ENCODE assay signal across 1 cellular context in genomic region chr2:218400930-218401833, GRCh38.
TF ChIP-seq lines count a peak whose summit lies in the region.

No MANE protein-coding gene starts in this region.

TF ChIP-seq in GM12878, 131 proteins besides CTCF, POLR2A, EP300 and RAD21:
- TF ChIP-seq CBX5 (IDR thresholded peaks at IDR 0.05; ENCODE audit: low read depth) (no peak), NR2C1 (IDR thresholded peaks at IDR 0.05) (no peak), E2F4 (IDR thresholded peaks at IDR 0.05; ENCODE audit: low read depth, low read length) (no peak)
- TF ChIP-seq, protein P1, sequence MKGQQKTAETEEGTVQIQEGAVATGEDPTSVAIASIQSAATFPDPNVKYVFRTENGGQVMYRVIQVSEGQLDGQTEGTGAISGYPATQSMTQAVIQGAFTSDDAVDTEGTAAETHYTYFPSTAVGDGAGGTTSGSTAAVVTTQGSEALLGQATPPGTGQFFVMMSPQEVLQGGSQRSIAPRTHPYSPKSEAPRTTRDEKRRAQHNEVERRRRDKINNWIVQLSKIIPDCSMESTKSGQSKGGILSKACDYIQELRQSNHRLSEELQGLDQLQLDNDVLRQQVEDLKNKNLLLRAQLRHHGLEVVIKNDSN (IDR thresholded peaks at IDR 0.05; ENCODE audit: borderline replicate concordance, extremely low read length, insufficient read depth, low read depth, low read length) = no peak
